Comparison of ENCODE assay signal across 25 cellular contexts in genomic region chr1:170145061-170145460, GRCh38. TPM values are rescaled to one million over a fixed set of nuclear protein-coding genes. Genes with fewer than 3 reads are reported as not detected.
"Had no signal": no experiment of that assay in that cellular context is flagged by ENCODE, and none has a peak within 500 bp of the region (broad histone marks: within the 10 kb centered on the region; RNA-seq: fewer than 3 reads in every experiment).

No MANE protein-coding gene starts in this region.

- H3K4me1 Mint-ChIP-seq: activated CD8-positive, alpha-beta memory T cell treated with anti-CD3 and anti-CD28 coated beads, Interleukin-2, amount 10 ng/mL, durations not matched to agents 7 days and 5 days; memory B cell; natural killer cell had no signal

- H3K27me3 ChIP-seq: gastroesophageal sphincter, left lung, right lobe of liver, stomach, testis, upper lobe of right lung had no signal

- H3K27ac Mint-ChIP-seq: activated CD4-positive, alpha-beta memory T cell treated with anti-CD3 and anti-CD28 coated beads for 36 hours; activated CD8-positive, alpha-beta memory T cell treated with anti-CD3 and anti-CD28 coated beads, Interleukin-2, amount 10 ng/mL, durations not matched to agents 7 days and 5 days; activated naive CD4-positive, alpha-beta T cell treated with anti-CD3 and anti-CD28 coated beads, Interleukin-2, amount 10 ng/mL, durations not matched to agents 7 days and 5 days; activated T-helper 2 cell treated with anti-CD3 and anti-CD28 coated beads, Interferon-gamma antibody, Interleukin-2, Interleukin-4, amounts not matched to agents 10 μg/mL and 5 μg/mL and 100 μg/mL, durations not matched to agents 14 hours and 24 hours and 36 hours; memory B cell; natural killer cell; T-cell had no signal

- DNase-seq: activated CD4-positive, alpha-beta memory T cell treated with anti-CD3 and anti-CD28 coated beads for 36 hours; activated CD4-positive, alpha-beta T cell treated with anti-CD3 and anti-CD28 coated beads for 1 hour; activated CD8-positive, alpha-beta memory T cell treated with anti-CD3 and anti-CD28 coated beads, Interleukin-2, amount 10 ng/mL, durations not matched to agents 7 days and 5 days; activated naive CD4-positive, alpha-beta T cell treated with anti-CD3 and anti-CD28 coated beads, Interleukin-2, amount 10 ng/mL, durations not matched to agents 7 days and 5 days; activated T-cell treated with anti-CD3 and anti-CD28 coated beads, Interleukin-2, amount 50 U/mL, for 1 hour; erythroblast; natural killer cell; occipital lobe; psoas muscle; right lobe of liver; stimulated activated CD4-positive, alpha-beta T cell treated with anti-CD3 and anti-CD28 coated beads, Interleukin-4, amount 100 ng/mL, for 4 hours; stimulated activated CD8-positive, alpha-beta memory T cell treated with anti-CD3 and anti-CD28 coated beads, Interleukin-4, amount 100 ng/mL, for 48 hours; stomach; T-cell; T-helper 9 cell; testis; upper lobe of right lung had no signal

- H3K36me3 ChIP-seq: gastroesophageal sphincter, left lung, right lobe of liver, stomach, upper lobe of right lung had no signal

- H3K4me3 Mint-ChIP-seq: activated CD4-positive, alpha-beta memory T cell treated with anti-CD3 and anti-CD28 coated beads for 36 hours; activated CD8-positive, alpha-beta memory T cell treated with anti-CD3 and anti-CD28 coated beads, Interleukin-2, amount 10 ng/mL, durations not matched to agents 7 days and 5 days; activated naive CD4-positive, alpha-beta T cell treated with anti-CD3 and anti-CD28 coated beads, Interleukin-2, amount 10 ng/mL, durations not matched to agents 7 days and 5 days; memory B cell; natural killer cell; T-cell had no signal

- H3K27ac ChIP-seq: gastroesophageal sphincter, left lung, psoas muscle, right lobe of liver, stomach, testis, upper lobe of right lung had no signal

- H3K9me3 Mint-ChIP-seq: activated naive CD4-positive, alpha-beta T cell treated with anti-CD3 and anti-CD28 coated beads, Interleukin-2, amount 10 ng/mL, durations not matched to agents 7 days and 5 days; activated T-helper 2 cell treated with anti-CD3 and anti-CD28 coated beads, Interferon-gamma antibody, Interleukin-2, Interleukin-4, amounts not matched to agents 10 μg/mL and 5 μg/mL and 100 μg/mL, durations not matched to agents 14 hours and 24 hours and 36 hours had no signal

- H3K4me3 ChIP-seq: gastroesophageal sphincter, left lung, psoas muscle, right lobe of liver, smooth muscle cell, stomach, testis, upper lobe of right lung had no signal

- ATAC-seq: activated CD8-positive, alpha-beta memory T cell treated with anti-CD3 and anti-CD28 coated beads, Interleukin-2, amount 10 ng/mL, durations not matched to agents 7 days and 5 days; gastroesophageal sphincter; left lung; natural killer cell; psoas muscle; right lobe of liver; T-cell had no signal

- H3K9me3 ChIP-seq: right lobe of liver, testis, upper lobe of right lung had no signal

- H3K36me3 Mint-ChIP-seq: activated CD4-positive, alpha-beta memory T cell treated with anti-CD3 and anti-CD28 coated beads for 36 hours; activated CD8-positive, alpha-beta memory T cell treated with anti-CD3 and anti-CD28 coated beads, Interleukin-2, amount 10 ng/mL, durations not matched to agents 7 days and 5 days; activated naive CD4-positive, alpha-beta T cell treated with anti-CD3 and anti-CD28 coated beads, Interleukin-2, amount 10 ng/mL, durations not matched to agents 7 days and 5 days; memory B cell; natural killer cell; T-cell had no signal

- H3K4me1 ChIP-seq: gastroesophageal sphincter, left lung, psoas muscle, right lobe of liver, stomach, testis, upper lobe of right lung had no signal

RNA-seq across cellular contexts. Expression of gene NTMT2, which starts 0.7 kb away (rescaled TPM):
- total RNA-seq: activated CD4-positive, alpha-beta memory T cell treated with anti-CD3 and anti-CD28 coated beads for 36 hours; activated CD8-positive, alpha-beta memory T cell treated with anti-CD3 and anti-CD28 coated beads, Interleukin-2, amount 10 ng/mL, durations not matched to agents 7 days and 5 days; activated T-helper 2 cell treated with anti-CD3 and anti-CD28 coated beads, Interferon-gamma antibody, Interleukin-2, Interleukin-4, amounts not matched to agents 10 μg/mL and 5 μg/mL and 100 μg/mL, durations not matched to agents 14 hours and 24 hours and 36 hours; astrocyte; gastroesophageal sphincter; left lung; natural killer cell; occipital lobe; right lobe of liver; smooth muscle cell; stomach; T-cell; upper lobe of right lung had no signal
- polyA plus RNA-seq: adipose tissue, keratinocyte, psoas muscle, stomach had no signal
